ENCODE assay signal across 14 cellular contexts in the genomic region with DNA sequence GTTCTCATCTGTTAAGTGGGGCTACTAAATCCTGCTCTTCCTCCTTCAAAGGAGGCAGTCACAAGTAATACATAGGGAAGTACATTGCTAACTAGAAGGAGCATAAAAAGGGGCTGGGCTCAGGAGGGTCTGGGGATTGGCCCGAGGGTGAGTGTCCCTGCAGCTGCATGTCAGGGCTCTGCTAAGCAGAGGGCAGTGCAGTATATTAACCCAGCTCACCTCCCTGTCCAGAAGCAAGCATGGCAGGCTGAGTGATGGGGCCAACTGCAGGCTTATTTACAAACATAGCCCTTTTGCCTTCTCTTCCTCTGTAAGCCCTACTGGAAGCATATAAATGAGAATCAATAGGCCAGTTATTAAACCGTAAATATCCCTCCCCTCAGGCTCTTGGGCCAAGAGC.
DNase-seq lines count a peak whose midpoint lies in the region; ATAC-seq and TF ChIP-seq lines count a peak whose summit lies in the region.
"Had no signal": no experiment of that assay in that cellular context is flagged by ENCODE, and none has a peak within 500 bp of the region (broad histone marks: within the 10 kb centered on the region; RNA-seq: fewer than 3 reads in every experiment).

No MANE protein-coding gene starts in this region.

- ATAC-seq in psoas muscle (peak; percentile 42 to 62 (median 50)), HG03469 (IDR thresholded peaks at IDR 0.05; ENCODE audit: unreplicated experiment) (no peak)

- H3K27me3 ChIP-seq in SJCRH30 = no peaks in the 10 kb centered on the region
- no peaks in the 10 kb centered on the region for H3K27me3 ChIP-seq in psoas muscle (ENCODE audit: insufficient read depth in 3 of 3, low read length in 2 of 3)

- peak; percentile 28 for DNase-seq in ELF-1 (ENCODE audit: low read depth, low spot score)
- peak; percentile 51 to 62 for DNase-seq in SJCRH30
- peak; percentile 45 for DNase-seq in iPS-NIHi11 (ENCODE audit: low spot score)
- DNase-seq in psoas muscle = no peak
- no peak for DNase-seq in DMS153 treated with DMSO at 0.1 percent for 48 hours (lab: John Stamatoyannopoulos, UW; ENCODE audit: unreplicated experiment)
- DNase-seq in mucosa of gallbladder (ENCODE audit: low spot score) = no peak
- DNase-seq: C1 segment of cervical spinal cord; CD4-positive, alpha-beta memory T cell; DMS79 treated with DMSO at 0.1 percent for 48 hours; EL; GDM1; HCEC 1CT; HFFc6 had no signal

- no peaks in the 10 kb centered on the region for H3K36me3 ChIP-seq in SJCRH30
- no peaks in the 10 kb centered on the region for H3K36me3 ChIP-seq in psoas muscle (ENCODE audit: insufficient read depth in 1 of 2, low read depth in 1 of 2)

- H3K9me3 ChIP-seq in SJCRH30 (replicated peaks) (no peaks in the 10 kb centered on the region), psoas muscle (no peaks in the 10 kb centered on the region)

- H3K4me3 ChIP-seq in SJCRH30 (no peak overlapping the region), psoas muscle (no peak overlapping the region)

- no peaks in the 10 kb centered on the region for H3K4me1 ChIP-seq in SJCRH30
- H3K4me1 ChIP-seq in psoas muscle = no peaks in the 10 kb centered on the region

- no peak for TF ChIP-seq CTCF in psoas muscle (IDR thresholded peaks at IDR 0.05)

- intact Hi-C loops in psoas muscle (cut with DNase I) = no loop called here

- H3K27ac ChIP-seq in SJCRH30 = no peak overlapping the region
- H3K27ac ChIP-seq in psoas muscle = no peak overlapping the region

- 13 to 43% (median 25%) methylated on average over 2 of the region's 2 CpGs for WGBS in psoas muscle, 3 donors

Comparison
In these comparisons a context has a peak if more than half of its experiments do, and no peak if none do; other contexts are left out.
1. DNase-seq: peak in ELF-1 (single experiment), SJCRH30 (2 of 2) and iPS-NIHi11 (single experiment); none in psoas muscle (0 of 2), DMS153 treated with DMSO at 0.1 percent for 48 hours (single experiment) and mucosa of gallbladder (single experiment).